In the genomic region with DNA sequence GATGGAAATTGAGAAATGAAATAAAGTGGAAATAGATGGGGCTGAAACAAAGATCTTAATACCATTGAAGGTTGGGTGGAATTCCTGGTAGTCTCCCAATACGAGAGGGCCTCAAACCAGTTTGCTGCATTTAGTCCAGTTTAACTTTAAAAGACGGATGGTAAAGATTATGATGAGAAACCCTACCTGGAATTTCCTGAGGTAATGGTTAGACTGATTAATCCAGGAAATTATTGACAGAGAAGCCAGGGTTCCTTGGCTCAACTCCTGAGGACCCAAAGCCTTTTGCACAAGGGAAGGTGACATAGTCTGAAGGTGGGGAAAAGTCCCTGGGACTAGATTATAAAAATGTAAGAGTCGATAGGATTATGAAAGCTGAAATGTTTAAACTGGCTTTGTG, we compare ENCODE assay signal across 19 cellular contexts.
"Had no signal": no experiment of that assay in that cellular context is flagged by ENCODE, and none has a peak within 500 bp of the region (broad histone marks: within the 10 kb centered on the region; RNA-seq: fewer than 3 reads in every experiment).

No MANE protein-coding gene starts in this region.

- ATAC-seq: HepG2 had no signal

- H3K4me2 ChIP-seq: SK-N-SH had no signal

- H3K9ac ChIP-seq: SK-N-SH had no signal

- H3K9me3 ChIP-seq: SK-N-SH had no signal

- DNase-seq: IMR-90, Kasumi-1, KG1, NCI-H1048, NCI-H1105, NCI-H1436 treated with DMSO at 0.1 percent for 48 hours, NCI-H1694, NCI-H2029 treated with DMSO at 0.1 percent for 48 hours, NCI-H2171 treated with DMSO at 0.1 percent for 48 hours, NCI-H345, NCI-H446 treated with DMSO at 0.1 percent for 48 hours, NCI-H510A treated with DMSO at 0.1 percent for 48 hours, NCI-H526, NCI-H82, SHP77, SK-N-SH, SW 1271 had no signal

- H3K27ac ChIP-seq: RWPE1 had no signal
